Comparison of ENCODE assay signal across 10 cellular contexts in the genomic region with DNA sequence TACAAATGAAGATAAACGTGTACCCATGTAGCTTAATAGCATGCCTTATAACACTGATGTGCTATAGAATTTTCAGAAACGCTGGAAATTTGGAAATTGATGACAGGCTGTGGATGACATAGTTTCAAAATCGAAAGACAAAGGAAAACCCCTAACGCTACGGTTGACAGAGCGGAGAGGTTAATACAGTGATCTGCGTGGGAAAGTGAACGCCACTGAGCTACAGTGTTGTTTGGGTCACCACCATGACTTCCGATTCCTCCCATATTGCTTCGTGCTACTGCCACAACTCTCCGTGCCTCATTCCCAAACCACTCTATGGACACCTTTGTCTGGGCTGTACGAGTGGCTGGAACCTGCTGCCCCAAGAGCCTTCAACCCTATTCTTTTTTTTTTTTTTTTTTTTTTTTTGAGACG. TPM values are rescaled to one million over a fixed set of nuclear protein-coding genes. Genes with fewer than 3 reads are reported as not detected.
DNase-seq lines count a peak whose midpoint lies in the region; ATAC-seq and TF ChIP-seq lines count a peak whose summit lies in the region.
"Had no signal": no experiment of that assay in that cellular context is flagged by ENCODE, and none has a peak within 500 bp of the region (broad histone marks: within the 10 kb centered on the region; RNA-seq: fewer than 3 reads in every experiment).

No MANE protein-coding gene starts in this region.

- peaks cover 7% of the 10 kb centered on the region for H3K36me3 Mint-ChIP-seq in T-cell
- H3K36me3 Mint-ChIP-seq in neural crest cell (ENCODE audit: low read depth) = peaks cover 2% of the 10 kb centered on the region

- H3K4me3 Mint-ChIP-seq in T-cell (peak overlapping the region; percentile 37 to 86 (median 71)), neural crest cell (peak overlapping the region; percentile 75)

- DNase-seq in T-cell (no peak), neural crest cell (ENCODE audit: low read depth, low spot score) (no peak), HK-2 (ENCODE audit: unreplicated experiment) (no peak), RPMI8226 (no peak), 8988T (no peak), ACHN (no peak)

- H3K27me3 Mint-ChIP-seq in T-cell (peaks cover 53 to 74% of the 10 kb centered on the region in 2 donors), neural crest cell (ENCODE audit: low read depth) (peaks cover 98% of the 10 kb centered on the region)

- CTCF ChIA-PET in T-cell (lab: Charles Lee) = no interaction called here

- in situ Hi-C loops in ACHN (cut with HindIII; ENCODE audit: low pct_ligation_motif_present, low pct_unique_long_range_greater_than_20kb, low sequenced_read_pairs) = no loop called here

- ATAC-seq in GM18517 (IDR thresholded peaks at IDR 0.05; ENCODE audit: unreplicated experiment) (peak; percentile 24), HG02571 (IDR thresholded peaks at IDR 0.05; ENCODE audit: unreplicated experiment) (peak; percentile 44), T-cell (replicated peaks in 1 of 4) (peak in 1 of 4 experiments; percentile 47)

- H3K27ac Mint-ChIP-seq in T-cell = peak overlapping the region in 1 of 2 donors; percentile 69
- no peak overlapping the region for H3K27ac Mint-ChIP-seq in neural crest cell (ENCODE audit: unreplicated experiment)

- H3K9me3 Mint-ChIP-seq in T-cell (peaks cover 1 to 16% (median 4%) of the 10 kb centered on the region in 3 donors), neural crest cell (no peaks in the 10 kb centered on the region)

- POLR2A ChIA-PET in T-cell (lab: Charles Lee) = no interaction called here

- H3K4me1 Mint-ChIP-seq in T-cell = peaks cover 24 to 31% (median 29%) of the 10 kb centered on the region in 3 donors
- peaks cover 16% of the 10 kb centered on the region for H3K4me1 Mint-ChIP-seq in neural crest cell

- TF ChIP-seq CTCF in neural crest cell (conservative IDR thresholded peaks at IDR 0.05) = no peak

RNA-seq across cellular contexts. Expression of gene OTP, which starts 7.3 kb away (rescaled TPM):
- total RNA-seq in T-cell = not detected
- total RNA-seq in neural crest cell = 2.1 and 3.1 TPM in 2 replicates
- total RNA-seq: glomerular endothelial cell, temporal lobe had no signal
